ENCODE assay signal across 9 cellular contexts in the genomic region with DNA sequence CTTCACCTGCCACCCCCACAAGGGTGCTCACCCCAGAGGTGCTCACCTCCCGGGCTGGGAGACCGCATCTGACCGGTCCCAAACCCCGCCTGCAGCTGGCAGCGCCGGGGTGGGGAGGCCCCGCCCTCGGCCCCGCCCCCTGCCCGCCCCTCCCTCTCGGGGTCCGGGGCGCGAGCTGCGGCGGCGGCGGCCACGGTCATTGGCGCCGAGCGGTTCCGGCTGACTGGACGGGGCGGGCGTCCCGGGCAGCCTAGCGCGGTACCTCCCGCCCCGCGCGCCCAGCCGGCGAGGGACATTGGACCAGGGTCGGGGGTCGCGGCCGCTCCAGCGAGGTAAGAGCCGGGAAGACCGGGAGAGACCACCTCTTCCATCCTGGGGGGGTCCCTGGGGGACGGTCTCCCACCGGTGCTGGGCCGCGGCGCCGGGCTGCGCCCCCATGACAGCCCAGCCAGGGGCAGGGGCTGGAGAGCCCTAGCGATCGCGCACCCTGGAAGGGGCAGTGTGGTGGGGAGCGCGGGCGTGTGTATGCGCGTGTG. TPM values are rescaled to one million over a fixed set of nuclear protein-coding genes. Genes with fewer than 3 reads are reported as not detected.
A peak's percentile ranks its signal among the peaks of the same experiment; 100 is the strongest.
DNase-seq lines count a peak whose midpoint lies in the region; ATAC-seq and TF ChIP-seq lines count a peak whose summit lies in the region.
"Had no signal": no experiment of that assay in that cellular context is flagged by ENCODE, and none has a peak within 500 bp of the region (broad histone marks: within the 10 kb centered on the region; RNA-seq: fewer than 3 reads in every experiment).

A gene with protein sequence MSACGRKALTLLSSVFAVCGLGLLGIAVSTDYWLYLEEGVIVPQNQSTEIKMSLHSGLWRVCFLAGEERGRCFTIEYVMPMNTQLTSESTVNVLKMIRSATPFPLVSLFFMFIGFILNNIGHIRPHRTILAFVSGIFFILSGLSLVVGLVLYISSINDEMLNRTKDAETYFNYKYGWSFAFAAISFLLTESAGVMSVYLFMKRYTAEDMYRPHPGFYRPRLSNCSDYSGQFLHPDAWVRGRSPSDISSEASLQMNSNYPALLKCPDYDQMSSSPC (plus strand): TSS at position 199 of the 536 bp plus-strand sequence. CDS start 42,216 bp downstream, outside the sequence.

- no peak within 1 kb of the TSS for H4K8ac ChIP-seq in neuronal stem cell (ENCODE audit: low read depth, low read length)

- H3K27me3 Mint-ChIP-seq in chondrocyte (ENCODE audit: low read depth), result peaks cover 68% of the 10 kb centered on the region

- H3K4me1 ChIP-seq in neuronal stem cell (ENCODE audit: control insufficient read depth in 2 of 2, insufficient read depth in 1 of 2, low read depth in 1 of 2, low read length in 2 of 2), result peaks cover 2 to 8% of the 10 kb centered on the region in 2 donors

- H3K36me3 ChIP-seq in neuronal stem cell (replicated peaks in 1 of 2; ENCODE audit: control insufficient read depth in 2 of 2, insufficient read depth in 2 of 2, low read length in 2 of 2), result no peaks in the 10 kb centered on the region

- no peak within 1 kb of the TSS for H2BK5ac ChIP-seq in neuronal stem cell (ENCODE audit: low read length)

- peak within 1 kb of the TSS; percentile 72 for H2AFZ ChIP-seq in neuronal stem cell (ENCODE audit: low read length)

- no peak for ATAC-seq in HG03460 (IDR thresholded peaks at IDR 0.05; ENCODE audit: unreplicated experiment)

- H3K4me3 ChIP-seq in neuronal stem cell (ENCODE audit: low read length in 2 of 2), result peak within 1 kb of the TSS in 1 of 2 donors; percentile 36

- H4K91ac ChIP-seq in neuronal stem cell (ENCODE audit: low read depth, low read length, poor library complexity), result no peak within 1 kb of the TSS

- no peak within 1 kb of the TSS for H3K9ac ChIP-seq in neuronal stem cell (ENCODE audit: low read depth, low read length, poor library complexity)

- no peak within 1 kb of the TSS for H3K4ac ChIP-seq in neuronal stem cell (ENCODE audit: low read length)

- H3K9me3 Mint-ChIP-seq in chondrocyte (ENCODE audit: low read depth), result no peaks in the 10 kb centered on the region

- H3K4me2 ChIP-seq in neuronal stem cell (ENCODE audit: insufficient read depth, low read length, poor library complexity, severe bottlenecking), result peak within 1 kb of the TSS; percentile 48

- H2BK15ac ChIP-seq in neuronal stem cell (ENCODE audit: low read length), result no peak within 1 kb of the TSS

- H3K23ac ChIP-seq in neuronal stem cell (ENCODE audit: low read depth, low read length, poor library complexity), result peak within 1 kb of the TSS; percentile 25

- H3K27ac ChIP-seq in neuronal stem cell (replicated peaks; ENCODE audit: low read length), result no peak within 1 kb of the TSS

- WGBS in neuronal stem cell (ENCODE audit: extremely low coverage in 2 of 2, insufficient read length in 2 of 2, insufficient replicate concordance in 1 of 2), 2 donors, result no CpG with 5 or more reads among the region's 57 CpGs

- TF ChIP-seq CTCF in chondrocyte (IDR thresholded peaks at IDR 0.05), result no peak

- H3K18ac ChIP-seq in neuronal stem cell (ENCODE audit: low read length), result peak within 1 kb of the TSS; percentile 8

- no peak within 1 kb of the TSS for H2BK12ac ChIP-seq in neuronal stem cell (ENCODE audit: low read length)

- H3K9me3 ChIP-seq in neuronal stem cell (replicated peaks in 1 of 2; ENCODE audit: control insufficient read depth in 2 of 2, insufficient read depth in 1 of 2, low read depth in 1 of 2, low read length in 2 of 2), result no peaks in the 10 kb centered on the region

- H2BK120ac ChIP-seq in neuronal stem cell (ENCODE audit: low read depth, low read length), result no peak within 1 kb of the TSS

- H3K36me3 Mint-ChIP-seq in chondrocyte (ENCODE audit: low read depth), result no peaks in the 10 kb centered on the region

- peak; percentile 3 for DNase-seq in DMS79 treated with DMSO at 0.1 percent for 48 hours (lab: John Stamatoyannopoulos, UW)
- DNase-seq in HuH-7.5 (ENCODE audit: low spot score), result peak; percentile 43
- no peak for DNase-seq in chondrocyte (ENCODE audit: low spot score)
- no peak for DNase-seq in neuronal stem cell (ENCODE audit: low spot score)
- DNase-seq in HT-29 (ENCODE audit: low spot score), result no peak
- no peak for DNase-seq in hepatic stellate cell (ENCODE audit: low spot score)

- no peak within 1 kb of the TSS for H3K27ac Mint-ChIP-seq in chondrocyte (ENCODE audit: unreplicated experiment)

- H3K79me1 ChIP-seq in neuronal stem cell (ENCODE audit: low read depth, low read length), result no peaks in the 10 kb centered on the region

- H3K27me3 ChIP-seq in neuronal stem cell (ENCODE audit: control insufficient read depth in 3 of 3, insufficient read depth in 3 of 3, low read depth in 1 of 3, low read length in 3 of 3), result peaks cover 4 to 68% (median 35%) of the 10 kb centered on the region in 3 experiments

- H3K4me3 Mint-ChIP-seq in chondrocyte (ENCODE audit: unreplicated experiment), result peak within 1 kb of the TSS; percentile 33

- H3K4me1 Mint-ChIP-seq in chondrocyte (ENCODE audit: low read depth), result no peaks in the 10 kb centered on the region

- H2AK5ac ChIP-seq in neuronal stem cell (ENCODE audit: low read depth, low read length), result no peak within 1 kb of the TSS

- no peak within 1 kb of the TSS for H3K14ac ChIP-seq in neuronal stem cell (ENCODE audit: low read length)

RNA-seq across cellular contexts. Expression of the gene that starts here (rescaled TPM):
- total RNA-seq in chondrocyte, result not detected in 3 replicates
- not detected for polyA plus RNA-seq in neuronal stem cell (2013, experiment 1 of 2)
- not detected for polyA plus RNA-seq in neuronal stem cell (2013, experiment 2 of 2)
- total RNA-seq in HT-29 (2014; rRNA removed; shearing (Covaris generic)), result not detected in 2 replicates
- total RNA-seq: endothelial cell of umbilical vein, urinary bladder had no signal
- polyA plus RNA-seq: endothelial cell of umbilical vein, urinary bladder had no signal

Comparison
In these comparisons a context has a peak if more than half of its experiments do, and no peak if none do; other contexts are left out.
1. DNase-seq: peak in DMS79 treated with DMSO at 0.1 percent for 48 hours (single experiment) and HuH-7.5 (single experiment); none in chondrocyte (single experiment), neuronal stem cell (single experiment), HT-29 (single experiment) and hepatic stellate cell (single experiment).